Comparison of ENCODE assay signal across 8 cellular contexts in the genomic region with DNA sequence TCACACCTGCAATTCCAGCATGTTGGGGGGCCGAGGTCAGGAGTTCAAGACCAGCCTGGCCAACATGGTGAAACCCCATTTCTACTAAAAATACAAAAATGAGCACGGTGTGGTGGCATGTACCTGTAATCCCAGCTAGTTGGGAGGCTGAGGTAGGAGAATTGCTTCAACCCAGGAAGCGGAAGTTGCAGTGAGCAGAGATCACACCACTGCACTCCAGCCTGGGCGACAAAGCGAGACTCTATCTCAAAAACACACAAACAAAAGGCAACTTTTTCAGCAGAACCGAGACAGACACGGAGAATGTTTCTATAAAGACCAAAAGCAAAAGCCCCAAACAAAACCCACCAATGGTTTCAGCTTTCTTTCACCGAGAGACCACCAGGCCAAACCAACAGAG. TPM values are rescaled to one million over a fixed set of nuclear protein-coding genes. Genes with fewer than 3 reads are reported as not detected.
DNase-seq lines count a peak whose midpoint lies in the region; ATAC-seq, FAIRE-seq and TF ChIP-seq lines count a peak whose summit lies in the region.
"Not testable (repeated sequence)": the region's sequence is repeated elsewhere in the genome, so short reads cannot be mapped to it uniquely, and the experiment has no call there.

No MANE protein-coding gene starts in this region.

- H3K4me1 Mint-ChIP-seq in T-cell, result peaks cover 68 to 73% (median 69%) of the 10 kb centered on the region in 3 donors
- H3K4me1 Mint-ChIP-seq in activated CD8-positive, alpha-beta T cell treated with anti-CD3 and anti-CD28 coated beads for 36 hours (ENCODE audit: low read depth), result peaks cover 76% of the 10 kb centered on the region
- H3K4me1 Mint-ChIP-seq in activated naive CD4-positive, alpha-beta T cell treated with anti-CD3 and anti-CD28 coated beads, Interleukin-2, amount 10 ng/mL, durations not matched to agents 7 days and 5 days, result peaks cover 86% of the 10 kb centered on the region
- peaks cover 61 to 65% of the 10 kb centered on the region in 2 donors for H3K4me1 Mint-ChIP-seq in natural killer cell treated with Interleukin-12 subunit alpha and Interleukin-12 subunit beta and Interleukin-15 and Interleukin-18, amount 100 ng/mL, for 72 hours (ENCODE audit: low read depth in 2 of 2)

- H3K9me3 Mint-ChIP-seq in T-cell; activated CD8-positive, alpha-beta T cell treated with anti-CD3 and anti-CD28 coated beads for 36 hours; activated naive CD4-positive, alpha-beta T cell treated with anti-CD3 and anti-CD28 coated beads, Interleukin-2, amount 10 ng/mL, durations not matched to agents 7 days and 5 days; natural killer cell treated with Interleukin-12 subunit alpha and Interleukin-12 subunit beta and Interleukin-15 and Interleukin-18, amount 100 ng/mL, for 72 hours: not testable (repeated sequence)

- peaks cover 0 to 19% (median 0%) of the 10 kb centered on the region in 11 experiments; a peak in 2 of 22 replicates for H4K20me1 ChIP-seq in BLaER1 treated with 17β-estradiol and CSF1 and Interleukin-3, amounts not matched to agents 10 nM and 100 nM

- peaks cover 34 to 69% (median 44%) of the 10 kb centered on the region in 11 experiments for H3K36me3 ChIP-seq in BLaER1 treated with 17β-estradiol and CSF1 and Interleukin-3, amounts not matched to agents 10 nM and 100 nM
- not testable (repeated sequence) for H3K36me3 ChIP-seq in effector memory CD4-positive, alpha-beta T cell (ENCODE audit: control insufficient read depth, insufficient read depth, low read length); transverse colon

- H3K4me1 ChIP-seq in BLaER1 treated with 17β-estradiol and CSF1 and Interleukin-3, amounts not matched to agents 10 nM and 100 nM, result peaks cover 28 to 59% (median 55%) of the 10 kb centered on the region in 10 experiments
- peaks cover 38% of the 10 kb centered on the region for H3K4me1 ChIP-seq in effector memory CD4-positive, alpha-beta T cell (ENCODE audit: control insufficient read depth, insufficient read depth, low read length, poor library complexity, severe bottlenecking)
- H3K4me1 ChIP-seq in transverse colon, result peaks cover 0 to 24% (median 15%) of the 10 kb centered on the region in 4 donors

- intact Hi-C loops in activated CD8-positive, alpha-beta T cell treated with anti-CD3 and anti-CD28 coated beads for 36 hours (cut with micrococcal nuclease); transverse colon (cut with DNase I; ENCODE audit: low total_unique reads): not testable (repeated sequence)

- peak overlapping the region; percentile 63 to 72 (median 69) for H3K4me3 Mint-ChIP-seq in T-cell
- H3K4me3 Mint-ChIP-seq in activated CD8-positive, alpha-beta T cell treated with anti-CD3 and anti-CD28 coated beads for 36 hours, result peak overlapping the region; percentile 75
- peak overlapping the region; percentile 70 for H3K4me3 Mint-ChIP-seq in activated naive CD4-positive, alpha-beta T cell treated with anti-CD3 and anti-CD28 coated beads, Interleukin-2, amount 10 ng/mL, durations not matched to agents 7 days and 5 days
- peak overlapping the region; percentile 84 for H3K4me3 Mint-ChIP-seq in natural killer cell treated with Interleukin-12 subunit alpha and Interleukin-12 subunit beta and Interleukin-15 and Interleukin-18, amount 100 ng/mL, for 72 hours

- TF ChIP-seq EP300 in transverse colon (IDR thresholded peaks at IDR 0.05; ENCODE audit: low read depth), result not testable (repeated sequence)

- H3K9me3 ChIP-seq in BLaER1 treated with 17β-estradiol and CSF1 and Interleukin-3, amounts not matched to agents 10 nM and 100 nM (replicated peaks in 1 of 11), result peaks cover 0 to 20% (median 14%) of the 10 kb centered on the region in 11 experiments; a peak in 16 of 22 replicates
- not testable (repeated sequence) for H3K9me3 ChIP-seq in effector memory CD4-positive, alpha-beta T cell (ENCODE audit: control insufficient read depth, low read length); transverse colon

- H3K27me3 ChIP-seq in BLaER1 treated with 17β-estradiol and CSF1 and Interleukin-3, amounts not matched to agents 10 nM and 100 nM; effector memory CD4-positive, alpha-beta T cell (replicated peaks; ENCODE audit: control insufficient read depth, insufficient read depth, low read length, poor library complexity, severe bottlenecking); transverse colon: not testable (repeated sequence)

- CTCF ChIA-PET in T-cell (lab: Charles Lee), result interaction anchor here in 1 of 2 donors (0.8 to 2.0 kb wide), 2 partner anchors 14 to 22 kb away, joined by 4 to 10 read pairs; no protein-coding TSS in a partner anchor
- CTCF ChIA-PET in activated CD8-positive, alpha-beta T cell treated with anti-CD3 and anti-CD28 coated beads for 36 hours (lab: Charles Lee), result interaction anchor here (1.4 to 16.5 kb wide), 6 partner anchors 14 to 205 kb away, joined by 3 to 119 read pairs (median 7); a partner anchor contains a TSS
- CTCF ChIA-PET in activated naive CD4-positive, alpha-beta T cell treated with anti-CD3 and anti-CD28 coated beads, Interleukin-2, amount 10 ng/mL, durations not matched to agents 7 days and 5 days (lab: Charles Lee), result interaction anchor here (1.4 to 11.4 kb wide), 2 partner anchors 9 to 12 kb away, joined by 5 to 71 read pairs; no protein-coding TSS in a partner anchor

- peak overlapping the region in 5 of 11 experiments; percentile 20 to 68 (median 43); a peak in 4 of 22 replicates for H3K9ac ChIP-seq in BLaER1 treated with 17β-estradiol and CSF1 and Interleukin-3, amounts not matched to agents 10 nM and 100 nM

- TF ChIP-seq CTCF in activated CD8-positive, alpha-beta T cell treated with anti-CD3 and anti-CD28 coated beads for 36 hours (IDR thresholded peaks at IDR 0.05); transverse colon (IDR thresholded peaks at IDR 0.05): not testable (repeated sequence)

- peaks cover 32% of the 10 kb centered on the region for H3K36me3 Mint-ChIP-seq in T-cell
- peaks cover 69% of the 10 kb centered on the region for H3K36me3 Mint-ChIP-seq in activated CD8-positive, alpha-beta T cell treated with anti-CD3 and anti-CD28 coated beads for 36 hours (ENCODE audit: low read depth)
- peaks cover 64% of the 10 kb centered on the region for H3K36me3 Mint-ChIP-seq in activated naive CD4-positive, alpha-beta T cell treated with anti-CD3 and anti-CD28 coated beads, Interleukin-2, amount 10 ng/mL, durations not matched to agents 7 days and 5 days
- H3K36me3 Mint-ChIP-seq in natural killer cell treated with Interleukin-12 subunit alpha and Interleukin-12 subunit beta and Interleukin-15 and Interleukin-18, amount 100 ng/mL, for 72 hours, result peaks cover 18% of the 10 kb centered on the region

- peak overlapping the region; percentile 93 to 97 for H3K27ac Mint-ChIP-seq in T-cell
- peak overlapping the region; percentile 97 for H3K27ac Mint-ChIP-seq in activated CD8-positive, alpha-beta T cell treated with anti-CD3 and anti-CD28 coated beads for 36 hours
- H3K27ac Mint-ChIP-seq in activated naive CD4-positive, alpha-beta T cell treated with anti-CD3 and anti-CD28 coated beads, Interleukin-2, amount 10 ng/mL, durations not matched to agents 7 days and 5 days, result peak overlapping the region; percentile 95
- H3K27ac Mint-ChIP-seq in natural killer cell treated with Interleukin-12 subunit alpha and Interleukin-12 subunit beta and Interleukin-15 and Interleukin-18, amount 100 ng/mL, for 72 hours, result peak overlapping the region; percentile 92

- H3K27me3 Mint-ChIP-seq in T-cell; activated CD8-positive, alpha-beta T cell treated with anti-CD3 and anti-CD28 coated beads for 36 hours; activated naive CD4-positive, alpha-beta T cell treated with anti-CD3 and anti-CD28 coated beads, Interleukin-2, amount 10 ng/mL, durations not matched to agents 7 days and 5 days; natural killer cell treated with Interleukin-12 subunit alpha and Interleukin-12 subunit beta and Interleukin-15 and Interleukin-18, amount 100 ng/mL, for 72 hours: not testable (repeated sequence)

- ATAC-seq in T-cell (replicated peaks in 1 of 4); activated CD8-positive, alpha-beta T cell treated with anti-CD3 and anti-CD28 coated beads for 36 hours; natural killer cell treated with Interleukin-12 subunit alpha and Interleukin-12 subunit beta and Interleukin-15 and Interleukin-18, amount 100 ng/mL, for 72 hours: not testable (repeated sequence)

- not testable (repeated sequence) for H3K4me3 ChIP-seq in BLaER1 treated with 17β-estradiol and CSF1 and Interleukin-3, amounts not matched to agents 10 nM and 100 nM; effector memory CD4-positive, alpha-beta T cell (ENCODE audit: insufficient read depth, low read depth, low read length, poor library complexity, severe bottlenecking); transverse colon

- H3K27ac ChIP-seq in BLaER1 treated with 17β-estradiol and CSF1 and Interleukin-3, amounts not matched to agents 10 nM and 100 nM, result peak overlapping the region in 7 of 11 experiments; percentile 47 to 73 (median 60); a peak in 14 of 22 replicates
- peak overlapping the region; percentile 66 for H3K27ac ChIP-seq in effector memory CD4-positive, alpha-beta T cell (ENCODE audit: insufficient read depth, low read length, poor library complexity, severe bottlenecking)
- peak overlapping the region; percentile 47 to 82 (median 72) for H3K27ac ChIP-seq in transverse colon

- peak; percentile 65 for FAIRE-seq in GM12892 (lab: Jason Lieb, UNC)

- WGBS in transverse colon (ENCODE audit: low coverage in 1 of 2), 2 donors, result 74 to 92% methylated on average over 8 of the region's 8 CpGs

- in situ Hi-C loops in transverse colon (cut with MboI; ENCODE audit: low pct_ligation_motif_present in 1 of 4, low pct_unique_long_range_greater_than_20kb in 1 of 4, low sequenced_read_pairs in 3 of 4), result not testable (repeated sequence)

- not testable (repeated sequence) for TF ChIP-seq POLR2A in GM12892 (IDR thresholded peaks at IDR 0.05; ENCODE audit: low read depth, low read length); transverse colon (IDR thresholded peaks at IDR 0.05)

- not testable (repeated sequence) for DNase-seq in GM12892 (ENCODE audit: insufficient read length); T-cell; effector memory CD4-positive, alpha-beta T cell; natural killer cell treated with Interleukin-12 subunit alpha and Interleukin-12 subunit beta and Interleukin-15 and Interleukin-18, amount 100 ng/mL, for 72 hours (ENCODE audit: low spot score); transverse colon
- DNase-seq in activated CD8-positive, alpha-beta T cell treated with anti-CD3 and anti-CD28 coated beads for 36 hours, result peak; percentile 31
- peak; percentile 48 for DNase-seq in activated naive CD4-positive, alpha-beta T cell treated with anti-CD3 and anti-CD28 coated beads, Interleukin-2, amount 10 ng/mL, durations not matched to agents 7 days and 5 days

- H3K4me2 ChIP-seq in BLaER1 treated with 17β-estradiol and CSF1 and Interleukin-3, amounts not matched to agents 10 nM and 100 nM, result peak overlapping the region in 9 of 11 experiments; percentile 37 to 93 (median 78); a peak in 18 of 22 replicates

- POLR2A ChIA-PET in T-cell (lab: Charles Lee), result interaction anchor here (0.7 to 1.1 kb wide), 2 partner anchors 78 to 204 kb away, joined by 3 read pairs; a partner anchor contains a TSS
- POLR2A ChIA-PET in activated CD8-positive, alpha-beta T cell treated with anti-CD3 and anti-CD28 coated beads for 36 hours (lab: Charles Lee), result interaction anchor here (0.6 to 4.0 kb wide), 4 partner anchors 9 to 527 kb away, joined by 3 to 18 read pairs (median 6); no protein-coding TSS in a partner anchor

RNA-seq across cellular contexts. Expression of a gene that starts 44.8 kb away (rescaled TPM):
- polyA plus RNA-seq in GM12892 (2012; ENCODE audit: missing spikeins), result 20.9 TPM
- total RNA-seq in T-cell (10 to 100 TPM; 42.7 to 55.4 (median 45.9) TPM), transverse colon (100 to 1,000 TPM in 1 of 4 donors, 10 to 100 TPM in 3; 28.6 to 112 (median 39.1) TPM)
- total RNA-seq in activated CD8-positive, alpha-beta T cell treated with anti-CD3 and anti-CD28 coated beads for 36 hours, result 10 to 100 TPM; 39.6 to 40.4 TPM
- total RNA-seq in natural killer cell treated with Interleukin-12 subunit alpha and Interleukin-12 subunit beta and Interleukin-15 and Interleukin-18, amount 100 ng/mL, for 72 hours, result 10 to 100 TPM; 33.6 to 74.7 TPM

RNA-seq across cellular contexts. Expression of a gene that starts 44.9 kb away (rescaled TPM):
- polyA plus RNA-seq in GM12892 (2012; ENCODE audit: missing spikeins), result 11.1 TPM
- total RNA-seq in T-cell (1 to 10 TPM; 3.5 to 8.8 (median 5.2) TPM), transverse colon (10 to 100 TPM in 2 of 4 donors, under 1 TPM in 1, not detected in 1; 0.40 to 23.1 (median 12.1) TPM)
- 10 to 100 TPM in 1 of 2 experiments, 1 to 10 TPM in 1; 9.6 to 12.7 TPM for total RNA-seq in activated CD8-positive, alpha-beta T cell treated with anti-CD3 and anti-CD28 coated beads for 36 hours
- 10 to 100 TPM; 19.8 to 21.3 TPM for total RNA-seq in natural killer cell treated with Interleukin-12 subunit alpha and Interleukin-12 subunit beta and Interleukin-15 and Interleukin-18, amount 100 ng/mL, for 72 hours
